In genomic region chr12:40314927-40315326, GRCh38 we compare ENCODE assay signal across 18 cellular contexts.
DNase-seq lines count a peak whose midpoint lies in the region; ATAC-seq and TF ChIP-seq lines count a peak whose summit lies in the region.
"Had no signal": no experiment of that assay in that cellular context is flagged by ENCODE, and none has a peak within 500 bp of the region (broad histone marks: within the 10 kb centered on the region; RNA-seq: fewer than 3 reads in every experiment).

No MANE protein-coding gene starts in this region.

- H3K27me3 ChIP-seq in PC-9 (ENCODE audit: insufficient read depth, low read depth): no peaks in the 10 kb centered on the region
- H3K27me3 ChIP-seq: MG63 had no signal

- no TSS peak for BruUV-seq in PC-9 (replicated peaks; lab: Mats Ljungman, UMichigan)

- H3K27ac ChIP-seq in PC-9: no peak overlapping the region
- H3K27ac ChIP-seq: HL-60, KMS-11 had no signal

- ATAC-seq in HG02798 (IDR thresholded peaks at IDR 0.05; ENCODE audit: poor library complexity, unreplicated experiment): peak; percentile 41
- ATAC-seq: HCT116 had no signal

- no peaks in the 10 kb centered on the region for H4K20me1 ChIP-seq in PC-9 (ENCODE audit: insufficient read depth)

- H3K79me2 ChIP-seq in PC-9 (ENCODE audit: low read depth): no peaks in the 10 kb centered on the region

- H3K4me1 ChIP-seq in PC-9 (replicated peaks; ENCODE audit: insufficient read depth): no peaks in the 10 kb centered on the region

- TF ChIP-seq CTCF in GM12865 (IDR thresholded peaks at IDR 0.05; ENCODE audit: insufficient read depth, low read depth, low read length, missing control alignments) (no peak), PC-9 (conservative IDR thresholded peaks at IDR 0.05) (no peak)

- intact Hi-C loops in PC-9 (cut with micrococcal nuclease; ENCODE audit: unreplicated experiment): no loop called here

- in situ Hi-C loops in G401 (cut with HindIII; ENCODE audit: low sequenced_read_pairs): no loop called here

- 0 out of 2 replicates have a peak overlapping the region, but pooled peaks have one; percentile 16 for H2AFZ ChIP-seq in PC-9

- no peak overlapping the region for H3K4me3 ChIP-seq in GM12865 (ENCODE audit: low read depth, low read length)
- no peak overlapping the region for H3K4me3 ChIP-seq in PC-9
- H3K4me3 ChIP-seq: MG63 had no signal

- POLR2A ChIA-PET in PC-9 (lab: Charles Lee; ENCODE audit: unreplicated experiment): no interaction called here

- DNase-seq in GM12865 (ENCODE audit: low read depth) (peak; percentile 1), MV-4-11 (lab: John Stamatoyannopoulos, UW) (peak; percentile 15), PC-9 (no peak), HPDE6-E6E7 (ENCODE audit: extremely low spot score) (no peak), G401 (ENCODE audit: low spot score) (no peak)
- no peak for DNase-seq in stimulated activated CD4-positive, alpha-beta T cell treated with anti-CD3 and anti-CD28 coated beads, Interleukin-2, amount 100 ng/mL, for 48 hours
- DNase-seq in activated CD4-positive, alpha-beta T cell treated with anti-CD3 and anti-CD28 coated beads for 4 hours: no peak
- DNase-seq: CD4-positive, CD25-positive, alpha-beta regulatory T cell; DMS79; MG63; NCI-H1417 treated with DMSO at 0.1 percent for 48 hours; NCI-H2029 treated with DMSO at 0.1 percent for 48 hours; NCI-H524; SHP77 treated with DMSO at 0.1 percent for 48 hours had no signal

- H3K9me2 ChIP-seq in PC-9 (ENCODE audit: insufficient read depth): no peaks in the 10 kb centered on the region

- no peaks in the 10 kb centered on the region for H3K36me3 ChIP-seq in PC-9 (ENCODE audit: low read depth)
- H3K36me3 ChIP-seq: MG63 had no signal

- no peaks in the 10 kb centered on the region for H3K9me3 ChIP-seq in PC-9 (ENCODE audit: insufficient read depth, low read depth)
- H3K9me3 ChIP-seq: MG63 had no signal

- no peak overlapping the region for H3K4me2 ChIP-seq in PC-9
- H3K4me2 ChIP-seq: KMS-11 had no signal

- CTCF ChIA-PET in PC-9 (lab: Charles Lee): interaction anchor here (0.6 kb wide), 1 partner anchor 23 kb away, joined by 3 read pairs; no protein-coding TSS in a partner anchor

- no peaks in the 10 kb centered on the region for H3F3A ChIP-seq in PC-9 (ENCODE audit: insufficient read depth, low read depth)

Comparison
In these comparisons a context has a peak if more than half of its experiments do, and no peak if none do; other contexts are left out.
1. DNase-seq: peak in GM12865 (single experiment) and MV-4-11 (single experiment); none in PC-9 (0 of 2), stimulated activated CD4-positive, alpha-beta T cell treated with anti-CD3 and anti-CD28 coated beads, Interleukin-2, amount 100 ng/mL, for 48 hours (0 of 2), activated CD4-positive, alpha-beta T cell treated with anti-CD3 and anti-CD28 coated beads for 4 hours (0 of 2), HPDE6-E6E7 (single experiment) and G401 (single experiment).